8 cellular contexts compared by ENCODE assay signal in the genomic region with DNA sequence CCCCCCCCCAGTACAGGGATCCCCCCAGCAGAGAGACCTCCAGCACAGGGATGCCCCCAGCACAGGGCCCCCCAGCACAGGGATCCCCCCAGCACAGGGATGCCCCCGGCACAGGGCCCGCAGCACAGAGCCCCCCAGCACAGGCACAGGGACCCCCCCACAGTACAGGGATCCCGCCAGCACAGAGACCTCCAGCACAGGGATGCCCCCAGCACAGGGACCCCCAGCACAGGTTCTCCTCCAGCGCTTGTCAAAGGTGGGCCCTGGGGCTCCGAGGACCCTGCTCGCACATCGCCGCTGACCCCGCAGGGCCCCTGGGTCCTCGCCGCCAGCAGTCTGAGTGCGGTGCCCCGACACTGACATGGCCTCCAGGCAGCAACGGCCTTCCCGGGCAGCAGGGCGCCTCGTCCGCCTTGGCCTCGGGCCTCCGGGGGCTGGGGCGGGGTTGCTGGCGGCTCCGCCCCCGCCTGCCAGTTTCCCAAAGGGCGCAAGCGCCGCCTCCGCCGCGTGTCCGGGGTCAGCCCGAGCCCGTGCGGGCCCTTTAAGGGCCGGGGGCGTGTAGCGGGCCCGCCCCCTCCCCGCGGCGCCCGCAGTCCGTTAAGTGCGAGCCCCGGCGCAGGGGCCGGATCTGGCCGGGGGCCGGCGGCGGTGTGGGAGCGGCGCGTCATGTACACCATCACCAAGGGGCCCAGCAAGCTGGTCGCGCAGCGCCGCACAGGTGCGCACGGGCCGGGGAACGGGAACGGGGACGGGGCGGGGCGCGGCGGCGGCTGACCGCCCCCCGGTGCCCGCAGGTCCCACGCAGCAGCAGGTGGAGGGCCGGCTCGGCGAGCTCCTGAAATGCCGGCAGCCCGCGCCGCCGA. TPM values are rescaled to one million over a fixed set of nuclear protein-coding genes. Genes with fewer than 3 reads are reported as not detected.
DNase-seq lines count a peak whose midpoint lies in the region; ATAC-seq and TF ChIP-seq lines count a peak whose summit lies in the region.

A gene with protein sequence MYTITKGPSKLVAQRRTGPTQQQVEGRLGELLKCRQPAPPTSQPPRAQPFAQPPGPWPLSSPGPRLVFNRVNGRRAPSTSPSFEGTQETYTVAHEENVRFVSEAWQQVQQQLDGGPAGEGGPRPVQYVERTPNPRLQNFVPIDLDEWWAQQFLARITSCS (plus strand): TSS at position 503 of the 863 bp plus-strand sequence. CDS start 164 bp downstream, at position 667.

- DNase-seq in AG10803 (ENCODE audit: low read depth) (peak; percentile 72), OCI-M2 (lab: John Stamatoyannopoulos, UW; ENCODE audit: unreplicated experiment) (peak; percentile 19), esophagus muscularis mucosa (ENCODE audit: extremely low spot score) (peak; percentile 95)
- DNase-seq in activated T-cell treated with anti-CD3 and anti-CD28 coated beads, Interleukin-2, amount 50 U/mL, for 24 hours: peak; percentile 88

- peak; percentile 43 for ATAC-seq in GM19025 (IDR thresholded peaks at IDR 0.05; ENCODE audit: low read depth, unreplicated experiment)
- peak; percentile 41 for ATAC-seq in HG03521 (IDR thresholded peaks at IDR 0.05; ENCODE audit: unreplicated experiment)
- ATAC-seq in stimulated activated memory B cell treated with anti-CD40 and anti-IgM and Interleukin-4, amounts not matched to agents 10 μg/mL and 1 μg/mL and 100 μg/mL, for 72 hours: peak; percentile 70

- peak within 1 kb of the TSS; percentile 71 for H3K27ac Mint-ChIP-seq in activated T-cell treated with anti-CD3 and anti-CD28 coated beads, Interleukin-2, amount 50 U/mL, for 24 hours
- H3K27ac Mint-ChIP-seq in stimulated activated memory B cell treated with anti-CD40 and anti-IgM and Interleukin-4, amounts not matched to agents 10 μg/mL and 1 μg/mL and 100 μg/mL, for 72 hours: peak within 1 kb of the TSS; percentile 81

- H3K27me3 Mint-ChIP-seq in activated T-cell treated with anti-CD3 and anti-CD28 coated beads, Interleukin-2, amount 50 U/mL, for 24 hours: no peaks in the 10 kb centered on the region
- no peaks in the 10 kb centered on the region for H3K27me3 Mint-ChIP-seq in stimulated activated memory B cell treated with anti-CD40 and anti-IgM and Interleukin-4, amounts not matched to agents 10 μg/mL and 1 μg/mL and 100 μg/mL, for 72 hours

- peaks cover 26% of the 10 kb centered on the region for H3K36me3 Mint-ChIP-seq in activated T-cell treated with anti-CD3 and anti-CD28 coated beads, Interleukin-2, amount 50 U/mL, for 24 hours (ENCODE audit: low read depth)
- peaks cover 11% of the 10 kb centered on the region for H3K36me3 Mint-ChIP-seq in stimulated activated memory B cell treated with anti-CD40 and anti-IgM and Interleukin-4, amounts not matched to agents 10 μg/mL and 1 μg/mL and 100 μg/mL, for 72 hours

- peak within 1 kb of the TSS; percentile 84 for H3K9ac ChIP-seq in muscle layer of colon (ENCODE audit: low read length)

- H3K9me3 Mint-ChIP-seq in activated T-cell treated with anti-CD3 and anti-CD28 coated beads, Interleukin-2, amount 50 U/mL, for 24 hours: no peaks in the 10 kb centered on the region
- no peaks in the 10 kb centered on the region for H3K9me3 Mint-ChIP-seq in stimulated activated memory B cell treated with anti-CD40 and anti-IgM and Interleukin-4, amounts not matched to agents 10 μg/mL and 1 μg/mL and 100 μg/mL, for 72 hours

- TF ChIP-seq POLR2A in esophagus muscularis mucosa (IDR thresholded peaks at IDR 0.05; ENCODE audit: low read depth): peak; percentile 70

- H3K27ac ChIP-seq in esophagus muscularis mucosa (replicated peaks in 1 of 4): peak within 1 kb of the TSS; percentile 80 to 94 (median 92)
- peak within 1 kb of the TSS; percentile 80 for H3K27ac ChIP-seq in muscle layer of colon (ENCODE audit: low read depth, low read length)

- peaks cover 35 to 81% (median 63%) of the 10 kb centered on the region in 4 donors for H3K4me1 ChIP-seq in esophagus muscularis mucosa
- H3K4me1 ChIP-seq in muscle layer of colon (ENCODE audit: insufficient read depth, low read length): peaks cover 9% of the 10 kb centered on the region

- H3K9me3 ChIP-seq in esophagus muscularis mucosa (no peaks in the 10 kb centered on the region), muscle layer of colon (ENCODE audit: low read length) (no peaks in the 10 kb centered on the region)

- H3K27me3 ChIP-seq in esophagus muscularis mucosa (no peaks in the 10 kb centered on the region), muscle layer of colon (ENCODE audit: control insufficient read depth in 1 of 2, insufficient read depth in 2 of 2, low read length in 2 of 2) (no peaks in the 10 kb centered on the region)

- H3K36me3 ChIP-seq in esophagus muscularis mucosa (peaks cover 0 to 3% (median under 1%) of the 10 kb centered on the region in 4 donors), muscle layer of colon (ENCODE audit: insufficient read depth, low read length) (no peaks in the 10 kb centered on the region)

- H3K4me1 Mint-ChIP-seq in activated T-cell treated with anti-CD3 and anti-CD28 coated beads, Interleukin-2, amount 50 U/mL, for 24 hours (ENCODE audit: low read depth): peaks cover 25% of the 10 kb centered on the region
- H3K4me1 Mint-ChIP-seq in stimulated activated memory B cell treated with anti-CD40 and anti-IgM and Interleukin-4, amounts not matched to agents 10 μg/mL and 1 μg/mL and 100 μg/mL, for 72 hours: peaks cover 77% of the 10 kb centered on the region

- TF ChIP-seq CTCF in AG10803 (conservative IDR thresholded peaks at IDR 0.05; ENCODE audit: low read length) (no peak), esophagus muscularis mucosa (IDR thresholded peaks at IDR 0.05) (no peak)

- intact Hi-C loops in esophagus muscularis mucosa (cut with DNase I): no loop called here

- TF ChIP-seq EP300 in esophagus muscularis mucosa (IDR thresholded peaks at IDR 0.05): no peak

- H3K4me3 ChIP-seq in AG10803 (ENCODE audit: low read length): peak within 1 kb of the TSS; percentile 77
- H3K4me3 ChIP-seq in esophagus muscularis mucosa: peak within 1 kb of the TSS; percentile 91 to 97 (median 94)
- H3K4me3 ChIP-seq in muscle layer of colon (ENCODE audit: low read depth in 1 of 2, low read length in 2 of 2): peak within 1 kb of the TSS; percentile 68 to 91

- no CpG with 5 or more reads among the region's 81 CpGs for WGBS in esophagus muscularis mucosa

- peak within 1 kb of the TSS; percentile 83 for H3K4me3 Mint-ChIP-seq in activated T-cell treated with anti-CD3 and anti-CD28 coated beads, Interleukin-2, amount 50 U/mL, for 24 hours
- peak within 1 kb of the TSS; percentile 82 for H3K4me3 Mint-ChIP-seq in stimulated activated memory B cell treated with anti-CD40 and anti-IgM and Interleukin-4, amounts not matched to agents 10 μg/mL and 1 μg/mL and 100 μg/mL, for 72 hours

RNA-seq across cellular contexts. Expression of the gene that starts here (rescaled TPM):
- 10 to 100 TPM; 50.7 to 65.4 (median 59.1) TPM for total RNA-seq in esophagus muscularis mucosa

Comparison
In these comparisons a context has a peak if more than half of its experiments do, and no peak if none do; other contexts are left out.
1. Peak in every context shown above with its lines: DNase-seq, ATAC-seq, H3K4me3 ChIP-seq and H3K27ac ChIP-seq.
2. DNase-seq: peak in every context shown above with its lines; median percentile 95 in esophagus muscularis mucosa; 88 in activated T-cell treated with anti-CD3 and anti-CD28 coated beads, Interleukin-2, amount 50 U/mL, for 24 hours; 72 in AG10803; 19 in OCI-M2.